Comparison of ENCODE assay signal across 17 cellular contexts in genomic region chr1:84367219-84367618, GRCh38. TPM values are rescaled to one million over a fixed set of nuclear protein-coding genes. Genes with fewer than 3 reads are reported as not detected.
DNase-seq lines count a peak whose midpoint lies in the region; ATAC-seq and TF ChIP-seq lines count a peak whose summit lies in the region.
"Had no signal": no experiment of that assay in that cellular context is flagged by ENCODE, and none has a peak within 500 bp of the region (broad histone marks: within the 10 kb centered on the region; RNA-seq: fewer than 3 reads in every experiment).

No MANE protein-coding gene starts in this region.

- peaks cover 0 to 5% (median 0%) of the 10 kb centered on the region in 6 donors for H3K4me1 ChIP-seq in spleen

- no peaks in the 10 kb centered on the region for H3K36me3 ChIP-seq in spleen
- H3K36me3 ChIP-seq: SJCRH30 had no signal

- H3K27ac ChIP-seq in spleen = peak overlapping the region in 5 of 8 donors; percentile 40 to 70 (median 67)
- H3K27ac ChIP-seq: HL-60, SJCRH30 had no signal

- H3K4me3 Mint-ChIP-seq in immature natural killer cell = no peak overlapping the region
- H3K4me3 Mint-ChIP-seq in activated CD8-positive, alpha-beta T cell treated with anti-CD3 and anti-CD28 coated beads for 36 hours = no peak overlapping the region

- no peaks in the 10 kb centered on the region for H3K9me3 ChIP-seq in spleen
- H3K9me3 ChIP-seq: SJCRH30 had no signal

- H3K27me3 Mint-ChIP-seq in immature natural killer cell (ENCODE audit: low read depth in 3 of 3) = no peaks in the 10 kb centered on the region
- H3K27me3 Mint-ChIP-seq in activated CD8-positive, alpha-beta T cell treated with anti-CD3 and anti-CD28 coated beads for 36 hours = no peaks in the 10 kb centered on the region

- TF ChIP-seq CTCF in spleen (IDR thresholded peaks at IDR 0.05 in 8 of 11, conservative IDR thresholded peaks at IDR 0.05 in 3 of 11) = no peak
- TF ChIP-seq CTCF in activated CD8-positive, alpha-beta T cell treated with anti-CD3 and anti-CD28 coated beads for 36 hours (IDR thresholded peaks at IDR 0.05) = no peak

- no peak for TF ChIP-seq POLR2A in spleen (IDR thresholded peaks at IDR 0.05)

- intact Hi-C loops in spleen (cut with DNase I; ENCODE audit: low total_unique reads) = no loop called here
- intact Hi-C loops in activated CD8-positive, alpha-beta T cell treated with anti-CD3 and anti-CD28 coated beads for 36 hours (cut with micrococcal nuclease) = no loop called here

- WGBS in spleen, 5 donors = 68 to 91% (median 74%) methylated on average over 1 of the region's 1 CpG

- H3K4me1 Mint-ChIP-seq in immature natural killer cell = peaks cover 35 to 81% of the 10 kb centered on the region in 2 donors
- H3K4me1 Mint-ChIP-seq in activated CD8-positive, alpha-beta T cell treated with anti-CD3 and anti-CD28 coated beads for 36 hours (ENCODE audit: low read depth) = peaks cover 11% of the 10 kb centered on the region

- ATAC-seq in GM18867 (IDR thresholded peaks at IDR 0.05; ENCODE audit: unreplicated experiment) = no peak
- no peak for ATAC-seq in activated CD8-positive, alpha-beta T cell treated with anti-CD3 and anti-CD28 coated beads for 36 hours
- ATAC-seq: K562 had no signal

- H3K27me3 ChIP-seq in spleen (replicated peaks in 1 of 7) = no peaks in the 10 kb centered on the region
- H3K27me3 ChIP-seq: SJCRH30 had no signal

- CTCF ChIA-PET in activated CD8-positive, alpha-beta T cell treated with anti-CD3 and anti-CD28 coated beads for 36 hours (lab: Charles Lee) = no interaction called here

- POLR2A ChIA-PET in activated CD8-positive, alpha-beta T cell treated with anti-CD3 and anti-CD28 coated beads for 36 hours (lab: Charles Lee) = no interaction called here

- peak; percentile 15 for DNase-seq in NCI-H2029 treated with DMSO at 0.1 percent for 48 hours (lab: John Stamatoyannopoulos, UW)
- DNase-seq in NCI-H2029 (lab: John Stamatoyannopoulos, UW) = no peak
- peak; percentile 52 for DNase-seq in NCI-H187 treated with DMSO at 0.1 percent for 48 hours (lab: John Stamatoyannopoulos, UW)
- no peak for DNase-seq in immature natural killer cell
- no peak for DNase-seq in spleen
- DNase-seq in NCI-H524 (lab: John Stamatoyannopoulos, UW) = no peak
- no peak for DNase-seq in activated CD8-positive, alpha-beta T cell treated with anti-CD3 and anti-CD28 coated beads for 36 hours
- DNase-seq: 8988T, C1 segment of cervical spinal cord, NCI-H1436, NCI-H2171 treated with DMSO at 0.1 percent for 48 hours, NCI-H526, RPMI8226, SJCRH30 had no signal

- H3K27ac Mint-ChIP-seq in immature natural killer cell = peak overlapping the region; percentile 48 to 91 (median 84)
- H3K27ac Mint-ChIP-seq in activated CD8-positive, alpha-beta T cell treated with anti-CD3 and anti-CD28 coated beads for 36 hours = no peak overlapping the region

- no peaks in the 10 kb centered on the region for H3K36me3 Mint-ChIP-seq in immature natural killer cell
- no peaks in the 10 kb centered on the region for H3K36me3 Mint-ChIP-seq in activated CD8-positive, alpha-beta T cell treated with anti-CD3 and anti-CD28 coated beads for 36 hours (ENCODE audit: low read depth)

- H3K9me3 Mint-ChIP-seq in immature natural killer cell = no peaks in the 10 kb centered on the region
- H3K9me3 Mint-ChIP-seq in activated CD8-positive, alpha-beta T cell treated with anti-CD3 and anti-CD28 coated beads for 36 hours = no peaks in the 10 kb centered on the region

- no peak overlapping the region for H3K4me3 ChIP-seq in spleen
- H3K4me3 ChIP-seq: K562, SJCRH30 had no signal

RNA-seq across cellular contexts. Expression of gene DNASE2B, which starts 31.1 kb away (rescaled TPM):
- polyA plus RNA-seq in immature natural killer cell (not detected), spleen (1 to 10 TPM in 1 of 3 donors, under 1 TPM in 2; 0.13 to 4.6 (median 0.36) TPM)
- 1 to 10 TPM in 1 of 7 donors, under 1 TPM in 4, not detected in 2; 0.32 to 1.7 (median 0.57) TPM for total RNA-seq in spleen
- total RNA-seq in activated CD8-positive, alpha-beta T cell treated with anti-CD3 and anti-CD28 coated beads for 36 hours = not detected
- total RNA-seq: K562, SJCRH30 had no signal
- polyA plus RNA-seq: K562 had no signal

Comparison
In these comparisons a context has a peak if more than half of its experiments do, and no peak if none do; other contexts are left out.
1. DNase-seq: peak in NCI-H2029 treated with DMSO at 0.1 percent for 48 hours (single experiment) and NCI-H187 treated with DMSO at 0.1 percent for 48 hours (single experiment); none in NCI-H2029 (single experiment), immature natural killer cell (0 of 3), spleen (single experiment), NCI-H524 (0 of 2) and activated CD8-positive, alpha-beta T cell treated with anti-CD3 and anti-CD28 coated beads for 36 hours (single experiment).